Comparison of ENCODE assay signal across 23 cellular contexts in genomic region chr5:126415789-126416188, GRCh38. TPM values are rescaled to one million over a fixed set of nuclear protein-coding genes. Genes with fewer than 3 reads are reported as not detected.
DNase-seq lines count a peak whose midpoint lies in the region; ATAC-seq, FAIRE-seq and TF ChIP-seq lines count a peak whose summit lies in the region.
"Had no signal": no experiment of that assay in that cellular context is flagged by ENCODE, and none has a peak within 500 bp of the region (broad histone marks: within the 10 kb centered on the region; RNA-seq: fewer than 3 reads in every experiment).

No MANE protein-coding gene starts in this region.

- H3K27me3 ChIP-seq in left lung, result no peaks in the 10 kb centered on the region
- H3K27me3 ChIP-seq in spleen (replicated peaks in 1 of 7), result peaks cover 0 to 4% (median 0%) of the 10 kb centered on the region in 7 donors
- H3K27me3 ChIP-seq: cardiac muscle cell had no signal

- no peaks in the 10 kb centered on the region for H3K36me3 ChIP-seq in left lung
- H3K36me3 ChIP-seq in spleen, result no peaks in the 10 kb centered on the region
- H3K36me3 ChIP-seq: cardiac muscle cell, HAP-1 had no signal

- peaks cover 3% of the 10 kb centered on the region for H3K36me3 Mint-ChIP-seq in chondrocyte (ENCODE audit: low read depth)
- H3K36me3 Mint-ChIP-seq: CD4-positive, CD25-positive, alpha-beta regulatory T cell had no signal

- H3K9me3 ChIP-seq in left lung, result no peaks in the 10 kb centered on the region
- peaks cover 0 to 6% (median 0%) of the 10 kb centered on the region in 8 donors for H3K9me3 ChIP-seq in spleen
- H3K9me3 ChIP-seq: HAP-1 had no signal

- no peak for DNase-seq in H54 (ENCODE audit: insufficient read length, low spot score)
- DNase-seq in chondrocyte (ENCODE audit: low spot score), result no peak
- no peak for DNase-seq in left lung
- DNase-seq in spleen, result no peak
- no peak for DNase-seq in NCI-H2081 treated with DMSO at 0.1 percent for 48 hours (lab: John Stamatoyannopoulos, UW)
- DNase-seq in RCC 7860 (ENCODE audit: low spot score), result no peak
- DNase-seq: activated CD4-positive, CD25-positive, alpha-beta regulatory T cell treated with anti-CD3 and anti-CD28 coated beads, Interleukin-2, amount 50 U/mL, for 72 hours; activated CD8-positive, alpha-beta T cell treated with anti-CD3 and anti-CD28 coated beads for 36 hours; activated gamma-delta T cell; activated T-cell treated with anti-CD3 and anti-CD28 coated beads for 4 hours; CD4-positive, CD25-positive, alpha-beta regulatory T cell; DMS 273 treated with DMSO at 0.1 percent for 48 hours; NCI-H1436 treated with DMSO at 0.1 percent for 48 hours; NCI-H2171; NCI-H526; stimulated activated naive B cell treated with anti-CD40 and anti-IgM and Interleukin-4, amounts not matched to agents 10 μg/mL and 1 μg/mL and 100 μg/mL, for 72 hours had no signal

- intact Hi-C loops in left lung (cut with DNase I), result no loop called here
- intact Hi-C loops in spleen (cut with DNase I; ENCODE audit: low total_unique reads), result no loop called here

- H3K4me1 ChIP-seq in left lung, result peaks cover 6 to 9% of the 10 kb centered on the region in 2 donors
- peaks cover 0 to 11% (median 5%) of the 10 kb centered on the region in 6 donors for H3K4me1 ChIP-seq in spleen
- H3K4me1 ChIP-seq: HAP-1 had no signal

- H3K27ac Mint-ChIP-seq in chondrocyte (ENCODE audit: unreplicated experiment), result peak overlapping the region; percentile 83
- H3K27ac Mint-ChIP-seq: activated CD8-positive, alpha-beta T cell treated with anti-CD3 and anti-CD28 coated beads for 36 hours; CD4-positive, CD25-positive, alpha-beta regulatory T cell; stimulated activated naive B cell treated with anti-CD40 and anti-IgM and Interleukin-4, amounts not matched to agents 10 μg/mL and 1 μg/mL and 100 μg/mL, for 72 hours had no signal

- TF ChIP-seq CTCF in chondrocyte (IDR thresholded peaks at IDR 0.05) (no peak), left lung (IDR thresholded peaks at IDR 0.05) (no peak), spleen (IDR thresholded peaks at IDR 0.05 in 8 of 11, conservative IDR thresholded peaks at IDR 0.05 in 3 of 11) (no peak)

- FAIRE-seq in H54 (lab: Jason Lieb, UNC) (peak; percentile 62), RCC 7860 (lab: Jason Lieb, UNC) (no peak)

- TF ChIP-seq POLR2A in H54 (IDR thresholded peaks at IDR 0.05; ENCODE audit: low read depth, low read length), result no peak
- no peak for TF ChIP-seq POLR2A in spleen (IDR thresholded peaks at IDR 0.05)

- H3K4me3 Mint-ChIP-seq in chondrocyte (ENCODE audit: unreplicated experiment), result peak overlapping the region; percentile 13
- H3K4me3 Mint-ChIP-seq: activated CD8-positive, alpha-beta T cell treated with anti-CD3 and anti-CD28 coated beads for 36 hours; CD4-positive, CD25-positive, alpha-beta regulatory T cell; nephron; stimulated activated naive B cell treated with anti-CD40 and anti-IgM and Interleukin-4, amounts not matched to agents 10 μg/mL and 1 μg/mL and 100 μg/mL, for 72 hours had no signal

- H3K4me1 Mint-ChIP-seq in chondrocyte (ENCODE audit: low read depth), result peaks cover 46% of the 10 kb centered on the region
- H3K4me1 Mint-ChIP-seq: CD4-positive, CD25-positive, alpha-beta regulatory T cell had no signal

- ATAC-seq in left lung (no peak), HG03135 (IDR thresholded peaks at IDR 0.05; ENCODE audit: unreplicated experiment) (no peak), GM21825 (IDR thresholded peaks at IDR 0.05; ENCODE audit: unreplicated experiment) (no peak)
- ATAC-seq: activated CD8-positive, alpha-beta T cell treated with anti-CD3 and anti-CD28 coated beads for 36 hours; stimulated activated naive B cell treated with anti-CD40 and anti-IgM and Interleukin-4, amounts not matched to agents 10 μg/mL and 1 μg/mL and 100 μg/mL, for 72 hours had no signal

- H3K9me3 Mint-ChIP-seq in chondrocyte (ENCODE audit: low read depth), result peaks cover 8% of the 10 kb centered on the region

- 75 to 89% (median 76%) methylated on average over 4 of the region's 4 CpGs for WGBS in spleen, 5 donors

- H3K4me3 ChIP-seq in left lung (no peak overlapping the region), spleen (no peak overlapping the region)
- H3K4me3 ChIP-seq: cardiac muscle cell, HAP-1, skin epidermis had no signal

- no peaks in the 10 kb centered on the region for H3K27me3 Mint-ChIP-seq in chondrocyte (ENCODE audit: low read depth)
- H3K27me3 Mint-ChIP-seq: activated CD8-positive, alpha-beta T cell treated with anti-CD3 and anti-CD28 coated beads for 36 hours had no signal

- H3K27ac ChIP-seq in left lung (peak overlapping the region; percentile 3 to 20), spleen (peak overlapping the region in 7 of 8 donors; percentile 5 to 65 (median 43))
- H3K27ac ChIP-seq: cardiac muscle cell, RWPE1 had no signal

RNA-seq across cellular contexts. Expression of gene GRAMD2B, which starts 7.4 kb away (rescaled TPM):
- total RNA-seq in chondrocyte (56.5 to 72.4 TPM (median 61.5 TPM) in 3 replicates), left lung (10 to 100 TPM; 18.1 to 19.2 TPM), spleen (10 to 100 TPM in 5 of 7 donors, 1 to 10 TPM in 2; 5.3 to 28.7 (median 12.1) TPM)
- 1 to 10 TPM; 3.0 to 4.5 (median 3.6) TPM for polyA plus RNA-seq in spleen
